Comparison of ENCODE assay signal across 1 cellular context in genomic region chr10:95501203-95502094, GRCh38.
TF ChIP-seq lines count a peak whose summit lies in the region.

No MANE protein-coding gene starts in this region.

TF ChIP-seq in K562, 482 proteins besides CTCF, POLR2A, EP300 and RAD21 (continued from another document):
- TF ChIP-seq, protein P1, sequence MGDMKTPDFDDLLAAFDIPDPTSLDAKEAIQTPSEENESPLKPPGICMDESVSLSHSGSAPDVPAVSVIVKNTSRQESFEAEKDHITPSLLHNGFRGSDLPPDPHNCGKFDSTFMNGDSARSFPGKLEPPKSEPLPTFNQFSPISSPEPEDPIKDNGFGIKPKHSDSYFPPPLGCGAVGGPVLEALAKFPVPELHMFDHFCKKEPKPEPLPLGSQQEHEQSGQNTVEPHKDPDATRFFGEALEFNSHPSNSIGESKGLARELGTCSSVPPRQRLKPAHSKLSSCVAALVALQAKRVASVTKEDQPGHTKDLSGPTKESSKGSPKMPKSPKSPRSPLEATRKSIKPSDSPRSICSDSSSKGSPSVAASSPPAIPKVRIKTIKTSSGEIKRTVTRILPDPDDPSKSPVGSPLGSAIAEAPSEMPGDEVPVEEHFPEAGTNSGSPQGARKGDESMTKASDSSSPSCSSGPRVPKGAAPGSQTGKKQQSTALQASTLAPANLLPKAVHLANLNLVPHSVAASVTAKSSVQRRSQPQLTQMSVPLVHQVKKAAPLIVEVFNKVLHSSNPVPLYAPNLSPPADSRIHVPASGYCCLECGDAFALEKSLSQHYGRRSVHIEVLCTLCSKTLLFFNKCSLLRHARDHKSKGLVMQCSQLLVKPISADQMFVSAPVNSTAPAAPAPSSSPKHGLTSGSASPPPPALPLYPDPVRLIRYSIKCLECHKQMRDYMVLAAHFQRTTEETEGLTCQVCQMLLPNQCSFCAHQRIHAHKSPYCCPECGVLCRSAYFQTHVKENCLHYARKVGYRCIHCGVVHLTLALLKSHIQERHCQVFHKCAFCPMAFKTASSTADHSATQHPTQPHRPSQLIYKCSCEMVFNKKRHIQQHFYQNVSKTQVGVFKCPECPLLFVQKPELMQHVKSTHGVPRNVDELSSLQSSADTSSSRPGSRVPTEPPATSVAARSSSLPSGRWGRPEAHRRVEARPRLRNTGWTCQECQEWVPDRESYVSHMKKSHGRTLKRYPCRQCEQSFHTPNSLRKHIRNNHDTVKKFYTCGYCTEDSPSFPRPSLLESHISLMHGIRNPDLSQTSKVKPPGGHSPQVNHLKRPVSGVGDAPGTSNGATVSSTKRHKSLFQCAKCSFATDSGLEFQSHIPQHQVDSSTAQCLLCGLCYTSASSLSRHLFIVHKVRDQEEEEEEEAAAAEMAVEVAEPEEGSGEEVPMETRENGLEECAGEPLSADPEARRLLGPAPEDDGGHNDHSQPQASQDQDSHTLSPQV (IDR thresholded peaks at IDR 0.05): 0 out of 2 replicates have a peak, but pooled peaks have one; percentile 33
- TF ChIP-seq CBFA2T3 (IDR thresholded peaks at IDR 0.05): peak; percentile 56
- TF ChIP-seq ZNF76 (CRISPR knock-in tag; IDR thresholded peaks at IDR 0.05; ENCODE audit: borderline replicate concordance): no peak
- 0 out of 2 replicates have a peak, but pooled peaks have one; percentile 15 for TF ChIP-seq CTBP1 (IDR thresholded peaks at IDR 0.05; ENCODE audit: borderline replicate concordance)
- peak; percentile 19; the same call in 1 of the 2 replicates for TF ChIP-seq TAL1 (IDR thresholded peaks at IDR 0.05)
